In the genomic region with DNA sequence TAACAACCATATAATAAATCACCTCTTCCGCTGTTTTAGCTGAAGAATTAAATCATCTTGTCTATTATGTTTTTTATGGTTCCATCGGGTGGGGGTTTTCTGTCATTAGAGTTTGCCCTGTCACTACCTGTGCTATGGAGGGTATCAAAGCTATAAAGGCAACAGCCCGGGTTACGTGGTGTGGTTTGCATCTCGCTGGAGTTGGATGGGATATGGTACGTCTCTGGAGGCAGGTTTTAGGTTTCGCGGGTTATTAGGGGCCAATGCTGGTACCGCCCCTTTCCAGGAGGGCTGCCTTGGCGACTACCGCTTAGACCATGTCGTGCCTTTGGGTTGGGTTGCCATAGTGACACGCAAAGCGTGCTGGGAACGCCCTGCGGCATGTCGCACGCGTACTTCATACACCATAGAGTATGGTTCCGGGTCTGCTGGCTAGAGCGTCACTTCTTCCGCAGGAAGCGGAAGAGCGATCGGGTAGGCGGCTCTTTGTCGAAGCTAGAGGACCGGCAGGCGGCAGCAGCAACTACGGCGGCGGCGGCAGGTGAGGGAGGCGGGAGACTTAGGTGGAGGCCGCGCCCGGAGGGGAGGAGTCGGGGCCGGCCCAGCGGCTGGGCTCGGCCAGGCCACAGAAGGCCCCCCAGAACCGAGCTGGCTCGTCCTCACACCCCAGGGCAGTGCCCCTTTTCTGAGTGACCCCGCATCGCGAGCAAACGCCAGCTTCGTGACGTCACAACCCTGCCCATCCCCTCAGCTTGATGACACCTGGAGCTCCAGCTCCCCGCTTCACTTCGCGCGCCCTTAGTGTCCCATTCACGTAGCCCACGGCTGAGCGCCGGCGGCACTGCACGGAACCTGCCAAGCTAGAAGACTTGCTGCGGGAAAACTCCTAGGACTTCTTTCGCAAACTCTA, we compare ENCODE assay signal across 8 cellular contexts. TPM values are rescaled to one million over a fixed set of nuclear protein-coding genes. Genes with fewer than 3 reads are reported as not detected.
DNase-seq lines count a peak whose midpoint lies in the region; ATAC-seq and TF ChIP-seq lines count a peak whose summit lies in the region.

A gene with protein sequence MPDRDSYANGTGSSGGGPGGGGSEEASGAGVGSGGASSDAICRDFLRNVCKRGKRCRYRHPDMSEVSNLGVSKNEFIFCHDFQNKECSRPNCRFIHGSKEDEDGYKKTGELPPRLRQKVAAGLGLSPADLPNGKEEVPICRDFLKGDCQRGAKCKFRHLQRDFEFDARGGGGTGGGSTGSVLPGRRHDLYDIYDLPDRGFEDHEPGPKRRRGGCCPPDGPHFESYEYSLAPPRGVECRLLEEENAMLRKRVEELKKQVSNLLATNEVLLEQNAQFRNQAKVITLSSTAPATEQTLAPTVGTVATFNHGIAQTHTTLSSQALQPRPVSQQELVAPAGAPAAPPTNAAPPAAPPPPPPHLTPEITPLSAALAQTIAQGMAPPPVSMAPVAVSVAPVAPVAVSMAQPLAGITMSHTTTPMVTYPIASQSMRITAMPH (plus strand): TSS at position 489 of the 910 bp plus-strand sequence. CDS start 2,297 bp downstream, outside the sequence.

- peak within 1 kb of the TSS; percentile 74 for H3K4me3 ChIP-seq in kidney epithelial cell (ENCODE audit: low read depth, low read length)

- peaks cover 2% of the 10 kb centered on the region for H3K36me3 ChIP-seq in kidney epithelial cell (ENCODE audit: control insufficient read depth, insufficient read depth, low read length)

- peak; percentile 54 for TF ChIP-seq CTCF in kidney epithelial cell (IDR thresholded peaks at IDR 0.05; ENCODE audit: insufficient read depth, low read length, poor library complexity, severe bottlenecking)

- ATAC-seq in GM19035 (IDR thresholded peaks at IDR 0.05; ENCODE audit: unreplicated experiment) (peak; percentile 84), HG03354 (IDR thresholded peaks at IDR 0.05; ENCODE audit: poor library complexity, severe bottlenecking, unreplicated experiment) (peak; percentile 85)

- DNase-seq in AML-193 (lab: John Stamatoyannopoulos, UW) (peak; percentile 98), NCI-H446 (lab: John Stamatoyannopoulos, UW) (peak; percentile 96 to 99), cerebellum (ENCODE audit: low spot score) (peak; percentile 97), kidney epithelial cell (ENCODE audit: low read depth) (peak; percentile 97)
- DNase-seq in activated CD4-positive, CD25-positive, alpha-beta regulatory T cell treated with anti-CD3 and anti-CD28 coated beads, Interleukin-2, amount 50 U/mL, for 72 hours: peak; percentile 94
- peak; percentile 98 to 99 for DNase-seq in stimulated activated CD4-positive, alpha-beta T cell treated with anti-CD3 and anti-CD28 coated beads, Interleukin-15, amount 100 ng/mL, for 48 hours (ENCODE audit: low read depth in 2 of 2)

- no peaks in the 10 kb centered on the region for H3K27me3 ChIP-seq in kidney epithelial cell (ENCODE audit: control insufficient read depth, insufficient read depth, low read length)

RNA-seq across cellular contexts. Expression of the gene that starts here (rescaled TPM):
- total RNA-seq in cerebellum: 9.4 TPM
- total RNA-seq in kidney epithelial cell: 3.0 and 4.7 TPM in 2 replicates

Comparison
In these comparisons a context has a peak if more than half of its experiments do, and no peak if none do; other contexts are left out.
1. Peak in every context shown above with its lines: DNase-seq, ATAC-seq and H3K4me3 ChIP-seq.